In the genomic region with DNA sequence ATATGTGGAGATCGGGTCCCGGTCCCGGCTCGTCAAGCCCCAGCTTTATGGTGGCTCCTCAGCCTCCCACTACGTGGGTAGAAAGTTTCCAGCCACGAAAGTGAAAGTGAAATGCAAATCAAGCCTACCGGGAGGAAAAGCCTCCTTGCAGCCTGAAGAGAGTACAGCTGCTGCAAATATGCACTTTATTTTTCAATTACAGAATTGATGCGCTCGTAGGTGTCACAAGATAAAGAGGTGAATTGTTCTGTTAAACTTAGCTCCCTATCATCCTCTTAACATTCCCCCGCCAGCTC, we compare ENCODE assay signal across 8 cellular contexts. TPM values are rescaled to one million over a fixed set of nuclear protein-coding genes. Genes with fewer than 3 reads are reported as not detected.
A peak's percentile ranks its signal among the peaks of the same experiment; 100 is the strongest.
DNase-seq lines count a peak whose midpoint lies in the region; ATAC-seq and TF ChIP-seq lines count a peak whose summit lies in the region.

No MANE protein-coding gene starts in this region.

- H3K9me2 ChIP-seq in DOHH2 (replicated peaks; ENCODE audit: control insufficient read depth, low read length): no peaks in the 10 kb centered on the region

- H3K27ac ChIP-seq in DOHH2 (ENCODE audit: low read depth, low read length) (peak overlapping the region; percentile 89), parathyroid adenoma (peak overlapping the region; percentile 73)

- peaks cover 26% of the 10 kb centered on the region for H4K20me1 ChIP-seq in DOHH2 (ENCODE audit: control insufficient read depth, insufficient read depth, low read depth, low read length)

- no peak for TF ChIP-seq CTCF in DOHH2 (IDR thresholded peaks at IDR 0.05; ENCODE audit: low read depth, low read length, poor library complexity, severe bottlenecking)
- no peak for TF ChIP-seq CTCF in epithelial cell of proximal tubule (conservative IDR thresholded peaks at IDR 0.05; ENCODE audit: low read depth, low read length)
- no peak for TF ChIP-seq CTCF in parathyroid adenoma (IDR thresholded peaks at IDR 0.05)

- ATAC-seq in GM21529 (IDR thresholded peaks at IDR 0.05; ENCODE audit: unreplicated experiment): no peak

- peak overlapping the region; percentile 76 for H2AFZ ChIP-seq in parathyroid adenoma

- H3K79me2 ChIP-seq in DOHH2 (ENCODE audit: control insufficient read depth, low read length) (peaks cover 50% of the 10 kb centered on the region), parathyroid adenoma (no peaks in the 10 kb centered on the region)

- H3K4me3 ChIP-seq in DOHH2 (ENCODE audit: low read length): peak overlapping the region; percentile 82
- peak overlapping the region; percentile 74 for H3K4me3 ChIP-seq in epithelial cell of proximal tubule (ENCODE audit: low read depth, low read length)
- H3K4me3 ChIP-seq in parathyroid adenoma (ENCODE audit: low read depth, low read length): peak overlapping the region; percentile 79

- DNase-seq in epithelial cell of proximal tubule (ENCODE audit: low read depth) (no peak), SHP77 treated with DMSO at 0.1 percent for 48 hours (lab: John Stamatoyannopoulos, UW) (no peak), H4 (ENCODE audit: low spot score) (no peak)
- DNase-seq in activated CD4-positive, CD25-positive, alpha-beta regulatory T cell treated with anti-CD3 and anti-CD28 coated beads, Interleukin-2, amount 50 U/mL, for 72 hours: no peak

- peaks cover 43% of the 10 kb centered on the region for H3K36me3 ChIP-seq in DOHH2 (ENCODE audit: control insufficient read depth, low read length)
- H3K36me3 ChIP-seq in parathyroid adenoma (ENCODE audit: control insufficient read depth, insufficient read depth, low read length): no peaks in the 10 kb centered on the region

- H3K9ac ChIP-seq in parathyroid adenoma: no peak overlapping the region

- no peaks in the 10 kb centered on the region for H3K27me3 ChIP-seq in DOHH2 (ENCODE audit: control insufficient read depth, low read length)
- no peaks in the 10 kb centered on the region for H3K27me3 ChIP-seq in parathyroid adenoma (ENCODE audit: control insufficient read depth, insufficient read depth, low read length)

- H3K4me2 ChIP-seq in DOHH2 (ENCODE audit: low read length): peak overlapping the region; percentile 91
- H3K4me2 ChIP-seq in parathyroid adenoma (ENCODE audit: low read length): peak overlapping the region; percentile 80

- peaks cover 46% of the 10 kb centered on the region for H3F3A ChIP-seq in DOHH2 (ENCODE audit: control insufficient read depth, insufficient read depth)

- H3K4me1 ChIP-seq in DOHH2 (ENCODE audit: control insufficient read depth, low read length) (peaks cover 32% of the 10 kb centered on the region), parathyroid adenoma (peaks cover 7% of the 10 kb centered on the region)

- H3K9me3 ChIP-seq in DOHH2 (ENCODE audit: control insufficient read depth, insufficient read depth, low read length): no peaks in the 10 kb centered on the region
- H3K9me3 ChIP-seq in parathyroid adenoma (ENCODE audit: control insufficient read depth, low read length): no peaks in the 10 kb centered on the region

TF ChIP-seq in PFSK-1, 5 proteins besides CTCF, POLR2A, EP300 and RAD21:
- TF ChIP-seq FOXP2 (optimal IDR thresholded peaks at IDR 0.05; ENCODE audit: borderline replicate concordance, extremely low read depth, extremely low read length, insufficient read depth) (no peak), POLR2AphosphoS5 (IDR thresholded peaks at IDR 0.05; ENCODE audit: low read depth, low read length) (peak; percentile 86; the same call in 1 of the 2 replicates), SIN3A (IDR thresholded peaks at IDR 0.05; ENCODE audit: borderline replicate concordance, insufficient read depth, low read length) (no peak)

RNA-seq across cellular contexts. Expression of gene PCNA, which starts 0.4 kb away (rescaled TPM):
- 59.4 TPM for polyA plus RNA-seq in PFSK-1 (2012; ENCODE audit: insufficient read length, low read depth)
- 327 and 378 TPM in 2 replicates for total RNA-seq in epithelial cell of proximal tubule
- total RNA-seq in H4 (2014; rRNA removed; shearing (Covaris generic)): 510 and 571 TPM in 2 replicates

RNA-seq across cellular contexts. Expression of gene CDS2, which starts 6.7 kb away (rescaled TPM):
- polyA plus RNA-seq in PFSK-1 (2012; ENCODE audit: insufficient read length, low read depth): 11.9 TPM
- total RNA-seq in epithelial cell of proximal tubule: 17.3 and 18.7 TPM in 2 replicates
- total RNA-seq in H4 (2014; rRNA removed; shearing (Covaris generic)): 22.2 and 22.6 TPM in 2 replicates

RNA-seq across cellular contexts. Expression of gene TMEM230, which starts 7.3 kb away (rescaled TPM):
- 58.6 TPM for polyA plus RNA-seq in PFSK-1 (2012; ENCODE audit: insufficient read length, low read depth)
- 82.0 and 103 TPM in 2 replicates for total RNA-seq in epithelial cell of proximal tubule
- 149 and 196 TPM in 2 replicates for total RNA-seq in H4 (2014; rRNA removed; shearing (Covaris generic))
